14 cellular contexts compared by ENCODE assay signal in the genomic region with DNA sequence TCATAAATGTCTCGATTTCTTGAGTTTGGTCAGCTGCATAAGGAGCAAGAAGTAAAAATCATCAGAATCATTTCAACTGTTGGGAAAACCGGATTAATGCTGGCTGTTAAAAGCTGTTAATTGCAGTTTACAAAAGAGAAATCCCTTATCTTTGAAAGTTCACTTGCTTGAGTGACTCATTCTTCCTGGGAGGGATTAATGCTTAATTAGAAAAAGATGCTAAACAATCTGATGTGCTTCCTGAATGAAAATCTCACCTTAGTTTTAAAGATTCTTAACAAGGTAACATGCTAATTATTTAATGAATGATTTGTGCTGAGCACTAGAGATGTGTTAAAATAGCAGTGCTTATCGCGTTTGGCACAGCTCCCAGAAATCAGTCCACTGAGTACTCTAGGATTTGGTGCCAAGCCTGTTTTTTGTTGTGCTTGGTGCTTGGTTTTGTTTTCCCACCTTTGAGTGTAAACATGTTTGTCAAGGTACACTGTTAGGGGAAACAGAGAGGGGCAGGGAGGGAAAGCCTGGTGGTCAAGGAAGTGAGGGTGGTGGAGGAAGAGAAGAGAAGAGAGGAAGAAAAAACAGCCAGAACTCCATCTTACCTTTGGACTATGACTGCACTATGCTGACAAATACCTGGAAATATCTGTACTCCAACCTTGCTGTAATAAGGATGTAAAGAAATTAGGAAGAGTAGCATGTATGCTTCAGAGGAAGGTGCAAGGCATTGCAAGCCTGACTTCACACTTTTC.
DNase-seq lines count a peak whose midpoint lies in the region; ATAC-seq and TF ChIP-seq lines count a peak whose summit lies in the region.
"Had no signal": no experiment of that assay in that cellular context is flagged by ENCODE, and none has a peak within 500 bp of the region (broad histone marks: within the 10 kb centered on the region; RNA-seq: fewer than 3 reads in every experiment).

No MANE protein-coding gene starts in this region.

- peaks cover 10% of the 10 kb centered on the region for H3F3A ChIP-seq in neural progenitor cell (ENCODE audit: low read depth)

- H3K27ac ChIP-seq in body of pancreas (peak overlapping the region in 3 of 4 donors; percentile 1 to 64 (median 63)), neural progenitor cell (no peak overlapping the region)
- H3K27ac ChIP-seq: spleen had no signal

- DNase-seq in DMS79 treated with DMSO at 0.1 percent for 48 hours (lab: John Stamatoyannopoulos, UW) = peak; percentile 80
- peak; percentile 61 for DNase-seq in NCI-H2029 (lab: John Stamatoyannopoulos, UW)
- DNase-seq in body of pancreas = peak; percentile 18 to 46 (median 25)
- peak; percentile 18 for DNase-seq in neural progenitor cell (ENCODE audit: low spot score)
- no peak for DNase-seq in SHP77 treated with DMSO at 0.1 percent for 48 hours (lab: John Stamatoyannopoulos, UW)
- no peak for DNase-seq in activated T-cell treated with anti-CD3 and anti-CD28 coated beads, Interleukin-2, amount 50 U/mL, for 1 hour
- DNase-seq: activated CD8-positive, alpha-beta memory T cell treated with anti-CD3 and anti-CD28 coated beads, Interleukin-2, amount 10 ng/mL, durations not matched to agents 7 days and 5 days; MM.1S; naive B cell; PC-3; spleen; T-helper 2 cell had no signal

- H2AFZ ChIP-seq in neural progenitor cell (replicated peaks) = no peak overlapping the region

- H3K36me3 Mint-ChIP-seq in neural progenitor cell = no peaks in the 10 kb centered on the region
- H3K36me3 Mint-ChIP-seq: activated CD8-positive, alpha-beta memory T cell treated with anti-CD3 and anti-CD28 coated beads, Interleukin-2, amount 10 ng/mL, durations not matched to agents 7 days and 5 days had no signal

- no peak overlapping the region for H3K4me3 Mint-ChIP-seq in neural progenitor cell
- H3K4me3 Mint-ChIP-seq: activated CD8-positive, alpha-beta memory T cell treated with anti-CD3 and anti-CD28 coated beads, Interleukin-2, amount 10 ng/mL, durations not matched to agents 7 days and 5 days; naive B cell had no signal

- H3K27me3 ChIP-seq in body of pancreas (no peaks in the 10 kb centered on the region), neural progenitor cell (no peaks in the 10 kb centered on the region)
- H3K27me3 ChIP-seq: spleen had no signal

- H3K27me3 Mint-ChIP-seq in neural progenitor cell (ENCODE audit: insufficient read depth, low read depth) = peaks cover 5% of the 10 kb centered on the region
- H3K27me3 Mint-ChIP-seq: activated CD8-positive, alpha-beta memory T cell treated with anti-CD3 and anti-CD28 coated beads, Interleukin-2, amount 10 ng/mL, durations not matched to agents 7 days and 5 days; naive B cell had no signal

- ATAC-seq in body of pancreas (peak; percentile 52), HG03520 (IDR thresholded peaks at IDR 0.05; ENCODE audit: unreplicated experiment) (no peak), HG03457 (IDR thresholded peaks at IDR 0.05; ENCODE audit: unreplicated experiment) (no peak)
- ATAC-seq: activated CD8-positive, alpha-beta memory T cell treated with anti-CD3 and anti-CD28 coated beads, Interleukin-2, amount 10 ng/mL, durations not matched to agents 7 days and 5 days; PC-3 had no signal

- H3K79me2 ChIP-seq in neural progenitor cell (ENCODE audit: low read depth) = no peaks in the 10 kb centered on the region

- H3K36me3 ChIP-seq in body of pancreas (replicated peaks in 1 of 2; ENCODE audit: insufficient read depth in 1 of 2, low read depth in 2 of 2) (no peaks in the 10 kb centered on the region), neural progenitor cell (no peaks in the 10 kb centered on the region)
- H3K36me3 ChIP-seq: spleen had no signal

- no peak for TF ChIP-seq POLR2A in body of pancreas (IDR thresholded peaks at IDR 0.05)

- H3K4me3 ChIP-seq in body of pancreas = no peak overlapping the region
- H3K4me3 ChIP-seq in neural progenitor cell = no peak overlapping the region
- H3K4me3 ChIP-seq: spleen had no signal

- H4K20me1 ChIP-seq in neural progenitor cell (ENCODE audit: low read depth) = no peaks in the 10 kb centered on the region

- intact Hi-C loops in body of pancreas (cut with DNase I) = no loop called here

- H3K27ac Mint-ChIP-seq in neural progenitor cell = no peak overlapping the region
- H3K27ac Mint-ChIP-seq: activated CD8-positive, alpha-beta memory T cell treated with anti-CD3 and anti-CD28 coated beads, Interleukin-2, amount 10 ng/mL, durations not matched to agents 7 days and 5 days; naive B cell had no signal

- TF ChIP-seq CTCF in body of pancreas (IDR thresholded peaks at IDR 0.05) (no peak), neural progenitor cell (IDR thresholded peaks at IDR 0.05) (no peak)

- peak overlapping the region; percentile 50 for H3K4me2 ChIP-seq in neural progenitor cell

- peaks cover 11% of the 10 kb centered on the region for H3K9me3 Mint-ChIP-seq in neural progenitor cell

- peaks cover 9% of the 10 kb centered on the region for H3K4me1 Mint-ChIP-seq in neural progenitor cell
- H3K4me1 Mint-ChIP-seq: activated CD8-positive, alpha-beta memory T cell treated with anti-CD3 and anti-CD28 coated beads, Interleukin-2, amount 10 ng/mL, durations not matched to agents 7 days and 5 days; naive B cell had no signal

- peaks cover 7% of the 10 kb centered on the region for H3K4me1 ChIP-seq in body of pancreas
- peaks cover 16% of the 10 kb centered on the region for H3K4me1 ChIP-seq in neural progenitor cell
- H3K4me1 ChIP-seq: spleen had no signal

- WGBS in body of pancreas, 2 donors = 6 to 7% methylated on average over 4 of the region's 4 CpGs

- no peak overlapping the region for H3K9ac ChIP-seq in neural progenitor cell

- H3K9me3 ChIP-seq in body of pancreas (peaks cover 0 to 3% (median 0%) of the 10 kb centered on the region in 3 donors), neural progenitor cell (ENCODE audit: low read depth) (no peaks in the 10 kb centered on the region)

Comparison
In these comparisons a context has a peak if more than half of its experiments do, and no peak if none do; other contexts are left out.
1. DNase-seq: peak in DMS79 treated with DMSO at 0.1 percent for 48 hours (single experiment), NCI-H2029 (single experiment), body of pancreas (4 of 4) and neural progenitor cell (single experiment); none in SHP77 treated with DMSO at 0.1 percent for 48 hours (single experiment) and activated T-cell treated with anti-CD3 and anti-CD28 coated beads, Interleukin-2, amount 50 U/mL, for 1 hour (single experiment).